1 cellular context compared by ENCODE assay signal in genomic region chr1:107056426-107057196, GRCh38.
TF ChIP-seq lines count a peak whose summit lies in the region.

Gene PRMT6 (plus strand): TSS chr1:107056674. CDS start chr1:107056716, 42 bp downstream.

TF ChIP-seq in K562, 482 proteins besides CTCF, POLR2A, EP300 and RAD21 (continued from another document and continues in another):
- no peak for TF ChIP-seq NR4A1 (CRISPR knock-in tag; IDR thresholded peaks at IDR 0.05)
- TF ChIP-seq NR4A1 (tag; IDR thresholded peaks at IDR 0.05): no peak
- peak in 1 of 2 experiments; percentile 50; a peak in 1 of 4 replicates for TF ChIP-seq FOXK2 (conservative IDR thresholded peaks at IDR 0.05 in 1 of 2, IDR thresholded peaks at IDR 0.05 in 1 of 2; ENCODE audit: low read depth in 2 of 2)
- TF ChIP-seq ELF4 (CRISPR knock-in tag; IDR thresholded peaks at IDR 0.05): 0 out of 2 replicates have a peak, but pooled peaks have one; percentile 7
- 0 out of 2 replicates have a peak, but pooled peaks have one; percentile 56 for TF ChIP-seq ZBTB17 (CRISPR knock-in tag; IDR thresholded peaks at IDR 0.05)
- TF ChIP-seq, protein P1, sequence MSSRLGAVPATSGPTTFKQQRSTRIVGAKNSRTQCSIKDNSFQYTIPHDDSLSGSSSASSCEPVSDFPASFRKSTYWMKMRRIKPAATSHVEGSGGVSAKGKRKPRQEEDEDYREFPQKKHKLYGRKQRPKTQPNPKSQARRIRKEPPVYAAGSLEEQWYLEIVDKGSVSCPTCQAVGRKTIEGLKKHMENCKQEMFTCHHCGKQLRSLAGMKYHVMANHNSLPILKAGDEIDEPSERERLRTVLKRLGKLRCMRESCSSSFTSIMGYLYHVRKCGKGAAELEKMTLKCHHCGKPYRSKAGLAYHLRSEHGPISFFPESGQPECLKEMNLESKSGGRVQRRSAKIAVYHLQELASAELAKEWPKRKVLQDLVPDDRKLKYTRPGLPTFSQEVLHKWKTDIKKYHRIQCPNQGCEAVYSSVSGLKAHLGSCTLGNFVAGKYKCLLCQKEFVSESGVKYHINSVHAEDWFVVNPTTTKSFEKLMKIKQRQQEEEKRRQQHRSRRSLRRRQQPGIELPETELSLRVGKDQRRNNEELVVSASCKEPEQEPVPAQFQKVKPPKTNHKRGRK (tag; IDR thresholded peaks at IDR 0.05): peak; percentile 59; the same call in 1 of the 2 replicates
- no peak for TF ChIP-seq TCF7L2 (IDR thresholded peaks at IDR 0.05; ENCODE audit: low read depth, low read length)
- TF ChIP-seq ELF1 (tag; IDR thresholded peaks at IDR 0.05): peak; percentile 95
- TF ChIP-seq ZNF778 (CRISPR knock-in tag; IDR thresholded peaks at IDR 0.05): no peak
- TF ChIP-seq, protein P2, sequence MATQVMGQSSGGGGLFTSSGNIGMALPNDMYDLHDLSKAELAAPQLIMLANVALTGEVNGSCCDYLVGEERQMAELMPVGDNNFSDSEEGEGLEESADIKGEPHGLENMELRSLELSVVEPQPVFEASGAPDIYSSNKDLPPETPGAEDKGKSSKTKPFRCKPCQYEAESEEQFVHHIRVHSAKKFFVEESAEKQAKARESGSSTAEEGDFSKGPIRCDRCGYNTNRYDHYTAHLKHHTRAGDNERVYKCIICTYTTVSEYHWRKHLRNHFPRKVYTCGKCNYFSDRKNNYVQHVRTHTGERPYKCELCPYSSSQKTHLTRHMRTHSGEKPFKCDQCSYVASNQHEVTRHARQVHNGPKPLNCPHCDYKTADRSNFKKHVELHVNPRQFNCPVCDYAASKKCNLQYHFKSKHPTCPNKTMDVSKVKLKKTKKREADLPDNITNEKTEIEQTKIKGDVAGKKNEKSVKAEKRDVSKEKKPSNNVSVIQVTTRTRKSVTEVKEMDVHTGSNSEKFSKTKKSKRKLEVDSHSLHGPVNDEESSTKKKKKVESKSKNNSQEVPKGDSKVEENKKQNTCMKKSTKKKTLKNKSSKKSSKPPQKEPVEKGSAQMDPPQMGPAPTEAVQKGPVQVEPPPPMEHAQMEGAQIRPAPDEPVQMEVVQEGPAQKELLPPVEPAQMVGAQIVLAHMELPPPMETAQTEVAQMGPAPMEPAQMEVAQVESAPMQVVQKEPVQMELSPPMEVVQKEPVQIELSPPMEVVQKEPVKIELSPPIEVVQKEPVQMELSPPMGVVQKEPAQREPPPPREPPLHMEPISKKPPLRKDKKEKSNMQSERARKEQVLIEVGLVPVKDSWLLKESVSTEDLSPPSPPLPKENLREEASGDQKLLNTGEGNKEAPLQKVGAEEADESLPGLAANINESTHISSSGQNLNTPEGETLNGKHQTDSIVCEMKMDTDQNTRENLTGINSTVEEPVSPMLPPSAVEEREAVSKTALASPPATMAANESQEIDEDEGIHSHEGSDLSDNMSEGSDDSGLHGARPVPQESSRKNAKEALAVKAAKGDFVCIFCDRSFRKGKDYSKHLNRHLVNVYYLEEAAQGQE (CRISPR knock-in tag; IDR thresholded peaks at IDR 0.05; ENCODE audit: low read depth): peak; percentile 79
- TF ChIP-seq NRF1 (conservative IDR thresholded peaks at IDR 0.05 in 1 of 2, IDR thresholded peaks at IDR 0.05 in 1 of 2): peak; percentile 40 to 64; a peak in 3 of 4 replicates
- TF ChIP-seq MAZ (CRISPR knock-in tag; conservative IDR thresholded peaks at IDR 0.05 in 1 of 2, IDR thresholded peaks at IDR 0.05 in 1 of 2): peak; percentile 43 to 57; a peak in 2 of 4 replicates
- no peak for TF ChIP-seq GTF2F1 (IDR thresholded peaks at IDR 0.05; ENCODE audit: low read depth, low read length)
- TF ChIP-seq, protein P3, sequence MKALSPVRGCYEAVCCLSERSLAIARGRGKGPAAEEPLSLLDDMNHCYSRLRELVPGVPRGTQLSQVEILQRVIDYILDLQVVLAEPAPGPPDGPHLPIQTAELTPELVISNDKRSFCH (CRISPR knock-in tag; IDR thresholded peaks at IDR 0.05): no peak
- TF ChIP-seq, protein P3 (tag; IDR thresholded peaks at IDR 0.05): no peak
- TF ChIP-seq HINFP (tag; conservative IDR thresholded peaks at IDR 0.05; ENCODE audit: low read depth): peak; percentile 72; the same call in 1 of the 2 replicates
- peak; percentile 9; the same call in 1 of the 2 replicates for TF ChIP-seq SP1 (CRISPR knock-in tag; IDR thresholded peaks at IDR 0.05)
- TF ChIP-seq ZNF586 (CRISPR knock-in tag; conservative IDR thresholded peaks at IDR 0.05): no peak
- peak; percentile 30; the same call in 1 of the 2 replicates for TF ChIP-seq ZNF239 (CRISPR knock-in tag; IDR thresholded peaks at IDR 0.05)
- TF ChIP-seq, protein P4, sequence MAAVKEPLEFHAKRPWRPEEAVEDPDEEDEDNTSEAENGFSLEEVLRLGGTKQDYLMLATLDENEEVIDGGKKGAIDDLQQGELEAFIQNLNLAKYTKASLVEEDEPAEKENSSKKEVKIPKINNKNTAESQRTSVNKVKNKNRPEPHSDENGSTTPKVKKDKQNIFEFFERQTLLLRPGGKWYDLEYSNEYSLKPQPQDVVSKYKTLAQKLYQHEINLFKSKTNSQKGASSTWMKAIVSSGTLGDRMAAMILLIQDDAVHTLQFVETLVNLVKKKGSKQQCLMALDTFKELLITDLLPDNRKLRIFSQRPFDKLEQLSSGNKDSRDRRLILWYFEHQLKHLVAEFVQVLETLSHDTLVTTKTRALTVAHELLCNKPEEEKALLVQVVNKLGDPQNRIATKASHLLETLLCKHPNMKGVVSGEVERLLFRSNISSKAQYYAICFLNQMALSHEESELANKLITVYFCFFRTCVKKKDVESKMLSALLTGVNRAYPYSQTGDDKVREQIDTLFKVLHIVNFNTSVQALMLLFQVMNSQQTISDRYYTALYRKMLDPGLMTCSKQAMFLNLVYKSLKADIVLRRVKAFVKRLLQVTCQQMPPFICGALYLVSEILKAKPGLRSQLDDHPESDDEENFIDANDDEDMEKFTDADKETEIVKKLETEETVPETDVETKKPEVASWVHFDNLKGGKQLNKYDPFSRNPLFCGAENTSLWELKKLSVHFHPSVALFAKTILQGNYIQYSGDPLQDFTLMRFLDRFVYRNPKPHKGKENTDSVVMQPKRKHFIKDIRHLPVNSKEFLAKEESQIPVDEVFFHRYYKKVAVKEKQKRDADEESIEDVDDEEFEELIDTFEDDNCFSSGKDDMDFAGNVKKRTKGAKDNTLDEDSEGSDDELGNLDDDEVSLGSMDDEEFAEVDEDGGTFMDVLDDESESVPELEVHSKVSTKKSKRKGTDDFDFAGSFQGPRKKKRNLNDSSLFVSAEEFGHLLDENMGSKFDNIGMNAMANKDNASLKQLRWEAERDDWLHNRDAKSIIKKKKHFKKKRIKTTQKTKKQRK (IDR thresholded peaks at IDR 0.05; ENCODE audit: borderline replicate concordance, low read depth, low read length): no peak
- TF ChIP-seq HLTF (IDR thresholded peaks at IDR 0.05): 0 out of 2 replicates have a peak, but pooled peaks have one; percentile 32
- TF ChIP-seq, protein P5, sequence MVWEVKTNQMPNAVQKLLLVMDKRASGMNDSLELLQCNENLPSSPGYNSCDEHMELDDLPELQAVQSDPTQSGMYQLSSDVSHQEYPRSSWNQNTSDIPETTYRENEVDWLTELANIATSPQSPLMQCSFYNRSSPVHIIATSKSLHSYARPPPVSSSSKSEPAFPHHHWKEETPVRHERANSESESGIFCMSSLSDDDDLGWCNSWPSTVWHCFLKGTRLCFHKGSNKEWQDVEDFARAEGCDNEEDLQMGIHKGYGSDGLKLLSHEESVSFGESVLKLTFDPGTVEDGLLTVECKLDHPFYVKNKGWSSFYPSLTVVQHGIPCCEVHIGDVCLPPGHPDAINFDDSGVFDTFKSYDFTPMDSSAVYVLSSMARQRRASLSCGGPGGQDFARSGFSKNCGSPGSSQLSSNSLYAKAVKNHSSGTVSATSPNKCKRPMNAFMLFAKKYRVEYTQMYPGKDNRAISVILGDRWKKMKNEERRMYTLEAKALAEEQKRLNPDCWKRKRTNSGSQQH (CRISPR knock-in tag; IDR thresholded peaks at IDR 0.05): peak; percentile 12; the same call in 1 of the 2 replicates
- TF ChIP-seq, protein P6, sequence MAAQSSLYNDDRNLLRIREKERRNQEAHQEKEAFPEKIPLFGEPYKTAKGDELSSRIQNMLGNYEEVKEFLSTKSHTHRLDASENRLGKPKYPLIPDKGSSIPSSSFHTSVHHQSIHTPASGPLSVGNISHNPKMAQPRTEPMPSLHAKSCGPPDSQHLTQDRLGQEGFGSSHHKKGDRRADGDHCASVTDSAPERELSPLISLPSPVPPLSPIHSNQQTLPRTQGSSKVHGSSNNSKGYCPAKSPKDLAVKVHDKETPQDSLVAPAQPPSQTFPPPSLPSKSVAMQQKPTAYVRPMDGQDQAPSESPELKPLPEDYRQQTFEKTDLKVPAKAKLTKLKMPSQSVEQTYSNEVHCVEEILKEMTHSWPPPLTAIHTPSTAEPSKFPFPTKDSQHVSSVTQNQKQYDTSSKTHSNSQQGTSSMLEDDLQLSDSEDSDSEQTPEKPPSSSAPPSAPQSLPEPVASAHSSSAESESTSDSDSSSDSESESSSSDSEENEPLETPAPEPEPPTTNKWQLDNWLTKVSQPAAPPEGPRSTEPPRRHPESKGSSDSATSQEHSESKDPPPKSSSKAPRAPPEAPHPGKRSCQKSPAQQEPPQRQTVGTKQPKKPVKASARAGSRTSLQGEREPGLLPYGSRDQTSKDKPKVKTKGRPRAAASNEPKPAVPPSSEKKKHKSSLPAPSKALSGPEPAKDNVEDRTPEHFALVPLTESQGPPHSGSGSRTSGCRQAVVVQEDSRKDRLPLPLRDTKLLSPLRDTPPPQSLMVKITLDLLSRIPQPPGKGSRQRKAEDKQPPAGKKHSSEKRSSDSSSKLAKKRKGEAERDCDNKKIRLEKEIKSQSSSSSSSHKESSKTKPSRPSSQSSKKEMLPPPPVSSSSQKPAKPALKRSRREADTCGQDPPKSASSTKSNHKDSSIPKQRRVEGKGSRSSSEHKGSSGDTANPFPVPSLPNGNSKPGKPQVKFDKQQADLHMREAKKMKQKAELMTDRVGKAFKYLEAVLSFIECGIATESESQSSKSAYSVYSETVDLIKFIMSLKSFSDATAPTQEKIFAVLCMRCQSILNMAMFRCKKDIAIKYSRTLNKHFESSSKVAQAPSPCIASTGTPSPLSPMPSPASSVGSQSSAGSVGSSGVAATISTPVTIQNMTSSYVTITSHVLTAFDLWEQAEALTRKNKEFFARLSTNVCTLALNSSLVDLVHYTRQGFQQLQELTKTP (IDR thresholded peaks at IDR 0.05; ENCODE audit: low read depth in 1 of 2, partially characterized antibody in 2 of 2): peak in 1 of 2 experiments; percentile 95
- TF ChIP-seq DPF2 (IDR thresholded peaks at IDR 0.05): no peak
- 0 out of 2 replicates have a peak, but pooled peaks have one; percentile 3 for TF ChIP-seq SPI1 (IDR thresholded peaks at IDR 0.05; ENCODE audit: borderline replicate concordance, low read depth, low read length)
- TF ChIP-seq, protein P7, sequence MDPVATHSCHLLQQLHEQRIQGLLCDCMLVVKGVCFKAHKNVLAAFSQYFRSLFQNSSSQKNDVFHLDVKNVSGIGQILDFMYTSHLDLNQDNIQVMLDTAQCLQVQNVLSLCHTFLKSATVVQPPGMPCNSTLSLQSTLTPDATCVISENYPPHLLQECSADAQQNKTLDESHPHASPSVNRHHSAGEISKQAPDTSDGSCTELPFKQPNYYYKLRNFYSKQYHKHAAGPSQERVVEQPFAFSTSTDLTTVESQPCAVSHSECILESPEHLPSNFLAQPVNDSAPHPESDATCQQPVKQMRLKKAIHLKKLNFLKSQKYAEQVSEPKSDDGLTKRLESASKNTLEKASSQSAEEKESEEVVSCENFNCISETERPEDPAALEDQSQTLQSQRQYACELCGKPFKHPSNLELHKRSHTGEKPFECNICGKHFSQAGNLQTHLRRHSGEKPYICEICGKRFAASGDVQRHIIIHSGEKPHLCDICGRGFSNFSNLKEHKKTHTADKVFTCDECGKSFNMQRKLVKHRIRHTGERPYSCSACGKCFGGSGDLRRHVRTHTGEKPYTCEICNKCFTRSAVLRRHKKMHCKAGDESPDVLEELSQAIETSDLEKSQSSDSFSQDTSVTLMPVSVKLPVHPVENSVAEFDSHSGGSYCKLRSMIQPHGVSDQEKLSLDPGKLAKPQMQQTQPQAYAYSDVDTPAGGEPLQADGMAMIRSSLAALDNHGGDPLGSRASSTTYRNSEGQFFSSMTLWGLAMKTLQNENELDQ (CRISPR knock-in tag; IDR thresholded peaks at IDR 0.05; ENCODE audit: borderline replicate concordance): 0 out of 2 replicates have a peak, but pooled peaks have one; percentile 56
- TF ChIP-seq, protein P8, sequence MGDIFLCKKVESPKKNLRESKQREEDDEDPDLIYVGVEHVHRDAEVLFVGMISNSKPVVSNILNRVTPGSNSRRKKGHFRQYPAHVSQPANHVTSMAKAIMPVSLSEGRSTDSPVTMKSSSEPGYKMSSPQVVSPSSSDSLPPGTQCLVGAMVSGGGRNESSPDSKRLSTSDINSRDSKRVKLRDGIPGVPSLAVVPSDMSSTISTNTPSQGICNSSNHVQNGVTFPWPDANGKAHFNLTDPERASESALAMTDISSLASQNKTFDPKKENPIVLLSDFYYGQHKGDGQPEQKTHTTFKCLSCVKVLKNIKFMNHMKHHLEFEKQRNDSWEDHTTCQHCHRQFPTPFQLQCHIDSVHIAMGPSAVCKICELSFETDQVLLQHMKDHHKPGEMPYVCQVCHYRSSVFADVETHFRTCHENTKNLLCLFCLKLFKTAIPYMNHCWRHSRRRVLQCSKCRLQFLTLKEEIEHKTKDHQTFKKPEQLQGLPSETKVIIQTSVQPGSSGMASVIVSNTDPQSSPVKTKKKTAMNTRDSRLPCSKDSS (IDR thresholded peaks at IDR 0.05; ENCODE audit: low read depth, partially characterized antibody): peak; percentile 2
- TF ChIP-seq TAF1 (IDR thresholded peaks at IDR 0.05; ENCODE audit: control insufficient read depth, extremely low read depth, insufficient read depth, low read length, severe bottlenecking): peak; percentile 94
- TF ChIP-seq, protein P9, sequence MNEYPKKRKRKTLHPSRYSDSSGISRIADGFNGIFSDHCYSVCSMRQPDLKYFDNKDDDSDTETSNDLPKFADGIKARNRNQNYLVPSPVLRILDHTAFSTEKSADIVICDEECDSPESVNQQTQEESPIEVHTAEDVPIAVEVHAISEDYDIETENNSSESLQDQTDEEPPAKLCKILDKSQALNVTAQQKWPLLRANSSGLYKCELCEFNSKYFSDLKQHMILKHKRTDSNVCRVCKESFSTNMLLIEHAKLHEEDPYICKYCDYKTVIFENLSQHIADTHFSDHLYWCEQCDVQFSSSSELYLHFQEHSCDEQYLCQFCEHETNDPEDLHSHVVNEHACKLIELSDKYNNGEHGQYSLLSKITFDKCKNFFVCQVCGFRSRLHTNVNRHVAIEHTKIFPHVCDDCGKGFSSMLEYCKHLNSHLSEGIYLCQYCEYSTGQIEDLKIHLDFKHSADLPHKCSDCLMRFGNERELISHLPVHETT (CRISPR knock-in tag; conservative IDR thresholded peaks at IDR 0.05 in 1 of 2, IDR thresholded peaks at IDR 0.05 in 1 of 2): peak in 1 of 2 experiments; percentile 59; a peak in 1 of 4 replicates
- peak; percentile 82 for TF ChIP-seq POLR2H (tag; IDR thresholded peaks at IDR 0.05; ENCODE audit: low read depth)
- TF ChIP-seq ELF2 (CRISPR knock-in tag; IDR thresholded peaks at IDR 0.05): peak; percentile 89
- no peak; the same call in 1 of the 2 replicates for TF ChIP-seq SMAD4 (CRISPR knock-in tag; conservative IDR thresholded peaks at IDR 0.05)
- TF ChIP-seq TAF7 (tag; IDR thresholded peaks at IDR 0.05): peak; percentile 64; the same call in 1 of the 2 replicates
- TF ChIP-seq MTA3 (IDR thresholded peaks at IDR 0.05; ENCODE audit: borderline replicate concordance): 0 out of 2 replicates have a peak, but pooled peaks have one; percentile 37
